Comparison of ENCODE assay signal across 18 cellular contexts in genomic region chr20:9092101-9092500, GRCh38. TPM values are rescaled to one million over a fixed set of nuclear protein-coding genes. Genes with fewer than 3 reads are reported as not detected.
DNase-seq lines count a peak whose midpoint lies in the region; ATAC-seq and TF ChIP-seq lines count a peak whose summit lies in the region.
"Had no signal": no experiment of that assay in that cellular context is flagged by ENCODE, and none has a peak within 500 bp of the region (broad histone marks: within the 10 kb centered on the region; RNA-seq: fewer than 3 reads in every experiment).

No MANE protein-coding gene starts in this region.

- no peak for DNase-seq in left ventricle myocardium superior
- DNase-seq in Right ventricle myocardium superior: no peak
- DNase-seq in neural progenitor cell (ENCODE audit: low spot score): no peak
- DNase-seq in pons (ENCODE audit: low spot score): no peak
- no peak for DNase-seq in osteocyte (ENCODE audit: extremely low spot score, unreplicated experiment)
- no peak for DNase-seq in SKM-1 treated with dmso at 0.1 percent for 144 hours (lab: John Stamatoyannopoulos, UW; ENCODE audit: unreplicated experiment)
- DNase-seq: BE2C, MM.1S, NCI-H1048, NCI-H1417 treated with DMSO at 0.1 percent for 48 hours, NCI-H187 treated with DMSO at 0.1 percent for 48 hours, NCI-H510A, NCI-H748 treated with DMSO at 0.1 percent for 48 hours, PC-9, RPMI8226, SJCRH30, SW 1271 had no signal

- H3F3A ChIP-seq in neural progenitor cell (ENCODE audit: low read depth): no peaks in the 10 kb centered on the region

- H3K36me3 Mint-ChIP-seq in neural progenitor cell: no peaks in the 10 kb centered on the region
- no peaks in the 10 kb centered on the region for H3K36me3 Mint-ChIP-seq in osteocyte (ENCODE audit: unreplicated experiment)

- H3K4me3 Mint-ChIP-seq in neural progenitor cell: no peak overlapping the region
- no peak overlapping the region for H3K4me3 Mint-ChIP-seq in osteocyte (ENCODE audit: unreplicated experiment)

- H3K4me1 Mint-ChIP-seq in neural progenitor cell (peaks cover 7% of the 10 kb centered on the region), osteocyte (ENCODE audit: unreplicated experiment) (peaks cover 8% of the 10 kb centered on the region)

- H2AFZ ChIP-seq in neural progenitor cell (replicated peaks): no peak overlapping the region
- H2AFZ ChIP-seq: PC-9 had no signal

- TF ChIP-seq CTCF in VCaP (conservative IDR thresholded peaks at IDR 0.05): no peak
- TF ChIP-seq CTCF in neural progenitor cell (IDR thresholded peaks at IDR 0.05): no peak
- TF ChIP-seq CTCF in osteocyte (IDR thresholded peaks at IDR 0.05): no peak

- H3K4me1 ChIP-seq in neural progenitor cell: peaks cover 7% of the 10 kb centered on the region
- H3K4me1 ChIP-seq: SJCRH30 had no signal

- H3K27me3 Mint-ChIP-seq in neural progenitor cell (ENCODE audit: insufficient read depth, low read depth) (no peaks in the 10 kb centered on the region), osteocyte (ENCODE audit: unreplicated experiment) (no peaks in the 10 kb centered on the region)

- no peaks in the 10 kb centered on the region for H4K20me1 ChIP-seq in neural progenitor cell (ENCODE audit: low read depth)

- no peaks in the 10 kb centered on the region for H3K27me3 ChIP-seq in neural progenitor cell
- H3K27me3 ChIP-seq: BE2C, SJCRH30 had no signal

- intact Hi-C loops in left ventricle myocardium superior (cut with micrococcal nuclease): no loop called here
- intact Hi-C loops in Right ventricle myocardium superior (cut with DNase I): no loop called here

- ATAC-seq in left ventricle myocardium superior (peak; percentile 31), Right ventricle myocardium superior (ENCODE audit: poor library complexity) (no peak)

- H3K9me3 ChIP-seq in neural progenitor cell (ENCODE audit: low read depth): no peaks in the 10 kb centered on the region
- H3K9me3 ChIP-seq: BE2C, SJCRH30 had no signal

- H3K27ac Mint-ChIP-seq in neural progenitor cell (peak overlapping the region; percentile 27), osteocyte (ENCODE audit: unreplicated experiment) (no peak overlapping the region)

- no peak overlapping the region for H3K4me3 ChIP-seq in neural progenitor cell
- H3K4me3 ChIP-seq: PC-9, SJCRH30 had no signal

- no peak overlapping the region for H3K9ac ChIP-seq in neural progenitor cell

- H3K27ac ChIP-seq in VCaP (peak overlapping the region; percentile 83), neural progenitor cell (no peak overlapping the region)
- H3K27ac ChIP-seq: PC-9, SJCRH30 had no signal

- peaks cover 38% of the 10 kb centered on the region for H3K79me2 ChIP-seq in neural progenitor cell (ENCODE audit: low read depth)

- H3K4me2 ChIP-seq in neural progenitor cell: no peak overlapping the region
- H3K4me2 ChIP-seq: PC-9 had no signal

- H3K36me3 ChIP-seq in neural progenitor cell: no peaks in the 10 kb centered on the region
- H3K36me3 ChIP-seq: BE2C, SJCRH30 had no signal

- H3K9me3 Mint-ChIP-seq in neural progenitor cell (no peaks in the 10 kb centered on the region), osteocyte (ENCODE audit: unreplicated experiment) (peaks cover 5% of the 10 kb centered on the region)

RNA-seq across cellular contexts. Expression of gene PLCB4, which starts 23.2 kb away (rescaled TPM):
- total RNA-seq in left ventricle myocardium superior (29.1 TPM), Right ventricle myocardium superior (27.4 TPM), neural progenitor cell (ENCODE audit: low replicate concordance) (17.7 and 20.6 TPM in 2 replicates), osteocyte (5.1 and 5.3 TPM in 2 replicates)
